In genomic region chr10:70575874-70576802, GRCh38 we compare ENCODE assay signal across 8 cellular contexts. TPM values are rescaled to one million over a fixed set of nuclear protein-coding genes. Genes with fewer than 3 reads are reported as not detected.
DNase-seq lines count a peak whose midpoint lies in the region; ATAC-seq, FAIRE-seq and TF ChIP-seq lines count a peak whose summit lies in the region.

No MANE protein-coding gene starts in this region.

- POLR2A ChIA-PET in activated naive CD8-positive, alpha-beta T cell treated with anti-CD3 and anti-CD28 coated beads, Interleukin-2, amount 10 ng/mL, durations not matched to agents 7 days and 5 days (lab: Charles Lee) = interaction anchor here (0.6 to 4.3 kb wide), 6 partner anchors 9 to 171 kb away, joined by 3 to 33 read pairs (median 4); partner anchors contain the start of gene PRF1

- H3K4me1 Mint-ChIP-seq in activated naive CD8-positive, alpha-beta T cell treated with anti-CD3 and anti-CD28 coated beads, Interleukin-2, amount 10 ng/mL, durations not matched to agents 7 days and 5 days = peaks cover 60% of the 10 kb centered on the region

- H3K9me3 ChIP-seq in lower lobe of right lung = no peaks in the 10 kb centered on the region

- peak; percentile 92 for FAIRE-seq in GM12892 (lab: Jason Lieb, UNC)

- H3K9me3 Mint-ChIP-seq in activated naive CD8-positive, alpha-beta T cell treated with anti-CD3 and anti-CD28 coated beads, Interleukin-2, amount 10 ng/mL, durations not matched to agents 7 days and 5 days = no peaks in the 10 kb centered on the region

- DNase-seq in AG08396 (ENCODE audit: low spot score) = peak; percentile 42
- DNase-seq in GM12892 (ENCODE audit: insufficient read length) = no peak
- DNase-seq in NCI-H1092 (lab: John Stamatoyannopoulos, UW) = peak; percentile 71
- no peak for DNase-seq in activated naive CD8-positive, alpha-beta T cell treated with anti-CD3 and anti-CD28 coated beads, Interleukin-2, amount 10 ng/mL, durations not matched to agents 7 days and 5 days
- peak; percentile 77 for DNase-seq in lower lobe of right lung
- DNase-seq in effector CD8-positive, alpha-beta T cell (lab: John Stamatoyannopoulos, UW) = no peak

- H3K36me3 Mint-ChIP-seq in activated naive CD8-positive, alpha-beta T cell treated with anti-CD3 and anti-CD28 coated beads, Interleukin-2, amount 10 ng/mL, durations not matched to agents 7 days and 5 days = no peaks in the 10 kb centered on the region

- peak; percentile 46 for ATAC-seq in HG02623 (IDR thresholded peaks at IDR 0.05; ENCODE audit: unreplicated experiment)
- ATAC-seq in activated naive CD8-positive, alpha-beta T cell treated with anti-CD3 and anti-CD28 coated beads, Interleukin-2, amount 10 ng/mL, durations not matched to agents 7 days and 5 days (ENCODE audit: low read depth) = peak; percentile 8
- peak; percentile 85 to 90 for ATAC-seq in lower lobe of right lung
- ATAC-seq in GM18519 (IDR thresholded peaks at IDR 0.05; ENCODE audit: low FRiP score, unreplicated experiment) = no peak

- TF ChIP-seq POLR2A in GM12892 (IDR thresholded peaks at IDR 0.05; ENCODE audit: low read depth, low read length) = no peak

- no peaks in the 10 kb centered on the region for H3K36me3 ChIP-seq in lower lobe of right lung

- peak overlapping the region; percentile 69 for H3K4me3 Mint-ChIP-seq in activated naive CD8-positive, alpha-beta T cell treated with anti-CD3 and anti-CD28 coated beads, Interleukin-2, amount 10 ng/mL, durations not matched to agents 7 days and 5 days

- H3K27ac ChIP-seq in lower lobe of right lung = peak overlapping the region; percentile 21

- peak overlapping the region; percentile 74 for H3K27ac Mint-ChIP-seq in activated naive CD8-positive, alpha-beta T cell treated with anti-CD3 and anti-CD28 coated beads, Interleukin-2, amount 10 ng/mL, durations not matched to agents 7 days and 5 days

- H3K27me3 Mint-ChIP-seq in activated naive CD8-positive, alpha-beta T cell treated with anti-CD3 and anti-CD28 coated beads, Interleukin-2, amount 10 ng/mL, durations not matched to agents 7 days and 5 days = peaks cover 5% of the 10 kb centered on the region

- peaks cover 29% of the 10 kb centered on the region for H3K4me1 ChIP-seq in lower lobe of right lung

- H3K27me3 ChIP-seq in lower lobe of right lung (ENCODE audit: low read depth) = no peaks in the 10 kb centered on the region

- intact Hi-C loops in lower lobe of right lung (cut with DNase I) = no loop called here

- H3K4me3 ChIP-seq in lower lobe of right lung = peak overlapping the region; percentile 1

- no peak for TF ChIP-seq CTCF in lower lobe of right lung (IDR thresholded peaks at IDR 0.05)

RNA-seq across cellular contexts. Expression of gene PRF1, which starts 26.4 kb away (rescaled TPM):
- 2.7 TPM for polyA plus RNA-seq in GM12892 (2012; ENCODE audit: missing spikeins)
- 100 to 1,000 TPM; 165 to 170 TPM for total RNA-seq in activated naive CD8-positive, alpha-beta T cell treated with anti-CD3 and anti-CD28 coated beads, Interleukin-2, amount 10 ng/mL, durations not matched to agents 7 days and 5 days
- total RNA-seq in lower lobe of right lung = 29.5 TPM

Comparison
In these comparisons a context has a peak if more than half of its experiments do, and no peak if none do; other contexts are left out.
1. DNase-seq: peak in AG08396 (single experiment), NCI-H1092 (single experiment) and lower lobe of right lung (single experiment); none in GM12892 (single experiment), activated naive CD8-positive, alpha-beta T cell treated with anti-CD3 and anti-CD28 coated beads, Interleukin-2, amount 10 ng/mL, durations not matched to agents 7 days and 5 days (single experiment) and effector CD8-positive, alpha-beta T cell (single experiment).